Comparison of ENCODE assay signal across 16 cellular contexts in the genomic region with DNA sequence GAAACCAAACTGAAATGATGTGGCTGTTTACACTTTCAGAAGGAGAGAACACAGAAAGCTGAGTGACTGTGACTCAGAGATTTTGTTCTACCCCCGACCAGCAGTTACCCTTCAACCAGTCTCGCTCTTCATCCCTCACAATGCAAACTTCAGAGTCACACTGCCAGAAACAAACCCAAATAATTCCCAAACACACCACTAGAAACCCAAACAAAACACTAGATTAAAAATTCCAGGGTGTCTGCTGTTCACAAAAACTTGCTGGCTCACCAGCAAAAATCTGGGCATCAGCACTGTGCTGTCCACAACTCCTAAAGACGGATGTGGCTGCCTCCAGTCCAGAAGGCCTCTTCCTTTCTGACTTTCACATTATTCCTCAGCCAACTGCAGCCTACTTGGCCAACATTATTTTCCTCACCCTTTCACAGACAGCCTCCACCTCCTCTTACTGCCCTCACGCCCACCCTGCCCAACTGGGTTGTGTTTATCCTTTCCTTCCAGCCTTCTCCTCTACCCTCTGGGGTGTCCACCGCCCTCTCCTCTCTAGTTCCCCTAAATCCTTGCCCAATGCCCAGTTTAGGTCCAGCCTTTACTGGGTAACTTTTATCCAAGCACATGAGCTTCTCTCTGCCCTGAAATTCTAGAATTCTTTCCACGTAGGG.
DNase-seq lines count a peak whose midpoint lies in the region; ATAC-seq and TF ChIP-seq lines count a peak whose summit lies in the region.
"Had no signal": no experiment of that assay in that cellular context is flagged by ENCODE, and none has a peak within 500 bp of the region (broad histone marks: within the 10 kb centered on the region; RNA-seq: fewer than 3 reads in every experiment).

No MANE protein-coding gene starts in this region.

- ATAC-seq in GM19438 (IDR thresholded peaks at IDR 0.05; ENCODE audit: low read depth, unreplicated experiment): peak; percentile 67
- ATAC-seq in HG03095 (IDR thresholded peaks at IDR 0.05; ENCODE audit: unreplicated experiment): peak; percentile 56
- no peak for ATAC-seq in left lobe of liver
- no peak for ATAC-seq in CD8-positive, alpha-beta T cell

- no peak for TF ChIP-seq CTCF in colonic mucosa (IDR thresholded peaks at IDR 0.05)
- no peak for TF ChIP-seq CTCF in progenitor cell of endocrine pancreas (IDR thresholded peaks at IDR 0.05; ENCODE audit: unreplicated experiment)
- TF ChIP-seq CTCF in CD8-positive, alpha-beta T cell (IDR thresholded peaks at IDR 0.05): no peak

- no peaks in the 10 kb centered on the region for H3K4me1 ChIP-seq in colonic mucosa
- no peaks in the 10 kb centered on the region for H3K4me1 ChIP-seq in CD8-positive, alpha-beta T cell (ENCODE audit: insufficient read depth, low read length)
- H3K4me1 ChIP-seq: uterus had no signal

- no peak overlapping the region for H3K9ac ChIP-seq in colonic mucosa (ENCODE audit: low read depth in 2 of 2, low read length in 2 of 2)

- H3K36me3 Mint-ChIP-seq in progenitor cell of endocrine pancreas (ENCODE audit: insufficient read depth): peaks cover 4% of the 10 kb centered on the region
- H3K36me3 Mint-ChIP-seq in CD8-positive, alpha-beta T cell: no peaks in the 10 kb centered on the region
- H3K36me3 Mint-ChIP-seq: brain, naive B cell had no signal

- no peaks in the 10 kb centered on the region for H3K27me3 ChIP-seq in colonic mucosa
- H3K27me3 ChIP-seq in CD8-positive, alpha-beta T cell (ENCODE audit: insufficient read depth, low read length): no peaks in the 10 kb centered on the region
- H3K27me3 ChIP-seq: MG63, uterus had no signal

- peak overlapping the region; percentile 25 for H3K27ac Mint-ChIP-seq in progenitor cell of endocrine pancreas
- no peak overlapping the region for H3K27ac Mint-ChIP-seq in CD8-positive, alpha-beta T cell
- H3K27ac Mint-ChIP-seq: naive B cell had no signal

- peak overlapping the region; percentile 32 for H3K27ac ChIP-seq in colonic mucosa
- no peak overlapping the region for H3K27ac ChIP-seq in CD8-positive, alpha-beta T cell (ENCODE audit: low read depth, low read length)
- H3K27ac ChIP-seq: epithelial cell of prostate, uterus had no signal

- H3K4me3 ChIP-seq in colonic mucosa: no peak overlapping the region
- H3K4me3 ChIP-seq in CD8-positive, alpha-beta T cell (ENCODE audit: low read depth, low read length): no peak overlapping the region
- H3K4me3 ChIP-seq: MG63, uterus had no signal

- no peaks in the 10 kb centered on the region for H3K27me3 Mint-ChIP-seq in progenitor cell of endocrine pancreas
- H3K27me3 Mint-ChIP-seq in CD8-positive, alpha-beta T cell (ENCODE audit: low read depth): peaks cover 10% of the 10 kb centered on the region

- H3K36me3 ChIP-seq in colonic mucosa: no peaks in the 10 kb centered on the region
- no peaks in the 10 kb centered on the region for H3K36me3 ChIP-seq in CD8-positive, alpha-beta T cell (ENCODE audit: insufficient read depth, low read length)
- H3K36me3 ChIP-seq: MG63, uterus had no signal

- no peak for DNase-seq in colonic mucosa
- DNase-seq in progenitor cell of endocrine pancreas (ENCODE audit: low spot score, unreplicated experiment): no peak
- no peak for DNase-seq in NK-92 (lab: John Stamatoyannopoulos, UW; ENCODE audit: unreplicated experiment)
- DNase-seq in left lobe of liver (ENCODE audit: low spot score): no peak
- DNase-seq in DMS79 treated with DMSO at 0.1 percent for 48 hours (lab: John Stamatoyannopoulos, UW): no peak
- no peak for DNase-seq in CD8-positive, alpha-beta T cell
- DNase-seq: activated T-cell treated with anti-CD3 and anti-CD28 coated beads for 4 hours, MG63, naive B cell, NCI-H345, SIG-M5, uterus had no signal

- POLR2A ChIA-PET in CD8-positive, alpha-beta T cell (lab: Charles Lee): no interaction called here

- no peaks in the 10 kb centered on the region for H3K9me3 ChIP-seq in colonic mucosa
- H3K9me3 ChIP-seq in CD8-positive, alpha-beta T cell (ENCODE audit: low read length): no peaks in the 10 kb centered on the region
- H3K9me3 ChIP-seq: MG63, uterus had no signal

- CTCF ChIA-PET in CD8-positive, alpha-beta T cell (lab: Charles Lee): no interaction called here

- peaks cover 33% of the 10 kb centered on the region for H3K4me1 Mint-ChIP-seq in progenitor cell of endocrine pancreas (ENCODE audit: low read depth)
- no peaks in the 10 kb centered on the region for H3K4me1 Mint-ChIP-seq in CD8-positive, alpha-beta T cell (ENCODE audit: low read depth)
- H3K4me1 Mint-ChIP-seq: naive B cell had no signal

- no peak overlapping the region for H3K4me3 Mint-ChIP-seq in progenitor cell of endocrine pancreas (ENCODE audit: low read depth)
- H3K4me3 Mint-ChIP-seq in CD8-positive, alpha-beta T cell: no peak overlapping the region
- H3K4me3 Mint-ChIP-seq: brain, naive B cell had no signal

- no peaks in the 10 kb centered on the region for H3K9me3 Mint-ChIP-seq in progenitor cell of endocrine pancreas (ENCODE audit: low read depth)
- no peaks in the 10 kb centered on the region for H3K9me3 Mint-ChIP-seq in CD8-positive, alpha-beta T cell
- H3K9me3 Mint-ChIP-seq: brain, naive B cell had no signal

- intact Hi-C loops in colonic mucosa (cut with DNase I): no loop called here
- intact Hi-C loops in CD8-positive, alpha-beta T cell (cut with DNase I, micrococcal nuclease): no loop called here

Comparison
In these comparisons a context has a peak if more than half of its experiments do, and no peak if none do; other contexts are left out.
1. ATAC-seq: peak in GM19438 (single experiment) and HG03095 (single experiment); none in left lobe of liver (single experiment) and CD8-positive, alpha-beta T cell (single experiment).